Comparison of ENCODE assay signal across 12 cellular contexts in genomic region chr15:42577514-42578031, GRCh38. TPM values are rescaled to one million over a fixed set of nuclear protein-coding genes. Genes with fewer than 3 reads are reported as not detected.
DNase-seq lines count a peak whose midpoint lies in the region; ATAC-seq and TF ChIP-seq lines count a peak whose summit lies in the region.
"Had no signal": no experiment of that assay in that cellular context is flagged by ENCODE, and none has a peak within 500 bp of the region (broad histone marks: within the 10 kb centered on the region; RNA-seq: fewer than 3 reads in every experiment).

No MANE protein-coding gene starts in this region.

- peaks cover 14% of the 10 kb centered on the region in 2 donors for H3K27me3 Mint-ChIP-seq in T-cell
- peaks cover 76% of the 10 kb centered on the region for H3K27me3 Mint-ChIP-seq in progenitor cell of endocrine pancreas

- POLR2A ChIA-PET in T-cell (lab: Charles Lee), result interaction anchor here in 1 of 2 donors (0.6 kb wide), 1 partner anchor 35 kb away, joined by 3 read pairs; no protein-coding TSS in a partner anchor

- H3K4me3 Mint-ChIP-seq in T-cell (peak overlapping the region in 2 of 3 donors; percentile 22 to 88), progenitor cell of endocrine pancreas (ENCODE audit: low read depth) (no peak overlapping the region)

- no peak overlapping the region for H3K27ac Mint-ChIP-seq in T-cell
- H3K27ac Mint-ChIP-seq in progenitor cell of endocrine pancreas, result no peak overlapping the region

- H3K9me3 ChIP-seq in heart left ventricle (no peaks in the 10 kb centered on the region), tibial nerve (no peaks in the 10 kb centered on the region), right lobe of liver (no peaks in the 10 kb centered on the region)
- H3K9me3 ChIP-seq: adrenal gland, testis had no signal

- no peaks in the 10 kb centered on the region for H3K27me3 ChIP-seq in heart left ventricle
- H3K27me3 ChIP-seq in tibial nerve, result no peaks in the 10 kb centered on the region
- no peaks in the 10 kb centered on the region for H3K27me3 ChIP-seq in right lobe of liver
- H3K27me3 ChIP-seq: adrenal gland, testis had no signal

- H3K36me3 ChIP-seq in heart left ventricle (no peaks in the 10 kb centered on the region), tibial nerve (no peaks in the 10 kb centered on the region), right lobe of liver (no peaks in the 10 kb centered on the region)
- H3K36me3 ChIP-seq: adrenal gland had no signal

- CTCF ChIA-PET in T-cell (lab: Charles Lee), result interaction anchor here in 1 of 2 donors (0.7 kb wide), 1 partner anchor 304 kb away, joined by 3 read pairs; no protein-coding TSS in a partner anchor

- no peaks in the 10 kb centered on the region for H3K9me3 Mint-ChIP-seq in T-cell
- H3K9me3 Mint-ChIP-seq in progenitor cell of endocrine pancreas (ENCODE audit: low read depth), result no peaks in the 10 kb centered on the region

- TF ChIP-seq POLR2A in heart left ventricle (IDR thresholded peaks at IDR 0.05) (no peak), tibial nerve (IDR thresholded peaks at IDR 0.05) (no peak), right lobe of liver (IDR thresholded peaks at IDR 0.05) (no peak)

- H3K4me3 ChIP-seq in heart left ventricle (peak overlapping the region in 8 of 12 donors; percentile 68 to 95 (median 86)), fibroblast of villous mesenchyme (ENCODE audit: low read depth, low read length) (no peak overlapping the region), tibial nerve (peak overlapping the region in 1 of 4 donors; percentile 98), right lobe of liver (no peak overlapping the region)
- H3K4me3 ChIP-seq: adrenal gland, skin epidermis, testis had no signal

- no peaks in the 10 kb centered on the region for H3K36me3 Mint-ChIP-seq in T-cell
- H3K36me3 Mint-ChIP-seq in progenitor cell of endocrine pancreas (ENCODE audit: insufficient read depth), result no peaks in the 10 kb centered on the region

- no peak for ATAC-seq in heart left ventricle
- ATAC-seq in left ventricle myocardium superior, result no peak
- no peak for ATAC-seq in T-cell (replicated peaks in 1 of 4)
- no peak for ATAC-seq in right lobe of liver

- peaks cover 7 to 70% (median 42%) of the 10 kb centered on the region in 12 donors for H3K4me1 ChIP-seq in heart left ventricle
- H3K4me1 ChIP-seq in tibial nerve, result peaks cover 0 to 71% (median 27%) of the 10 kb centered on the region in 4 donors
- H3K4me1 ChIP-seq in right lobe of liver, result peaks cover 0 to 8% (median 2%) of the 10 kb centered on the region in 4 donors

- WGBS in heart left ventricle, 4 donors, result 26 to 53% (median 38%) methylated on average over 1 of the region's 1 CpG
- 10 to 11% methylated on average over 1 of the region's 1 CpG for WGBS in tibial nerve, 2 donors
- WGBS in right lobe of liver (ENCODE audit: insufficient coverage, low coverage, low lambda C conversion rate, missing lambda C conversion rate), result 33% methylated on average over 1 of the region's 1 CpG

- TF ChIP-seq CTCF in heart left ventricle (IDR thresholded peaks at IDR 0.05), result no peak
- TF ChIP-seq CTCF in fibroblast of villous mesenchyme (IDR thresholded peaks at IDR 0.05; ENCODE audit: insufficient read depth, low read depth, low read length), result no peak
- TF ChIP-seq CTCF in tibial nerve (IDR thresholded peaks at IDR 0.05), result no peak
- TF ChIP-seq CTCF in progenitor cell of endocrine pancreas (IDR thresholded peaks at IDR 0.05; ENCODE audit: unreplicated experiment), result no peak
- no peak for TF ChIP-seq CTCF in right lobe of liver (IDR thresholded peaks at IDR 0.05)

- peak in 1 of 2 donors; percentile 43 for TF ChIP-seq EP300 in tibial nerve (IDR thresholded peaks at IDR 0.05)

- H3K4me1 Mint-ChIP-seq in T-cell, result peaks cover 31 to 40% (median 36%) of the 10 kb centered on the region in 3 donors
- H3K4me1 Mint-ChIP-seq in progenitor cell of endocrine pancreas (ENCODE audit: low read depth), result peaks cover 5% of the 10 kb centered on the region

- H3K27ac ChIP-seq in heart left ventricle (peak overlapping the region in 9 of 12 donors; percentile 8 to 95 (median 36)), tibial nerve (peak overlapping the region; percentile 46 to 97 (median 92)), right lobe of liver (no peak overlapping the region)

- DNase-seq in heart left ventricle (peak in 2 of 5 donors; percentile 12 to 29), left ventricle myocardium superior (no peak), T-cell (no peak), fibroblast of villous mesenchyme (ENCODE audit: low read depth) (peak; percentile 28), tibial nerve (ENCODE audit: low spot score in 2 of 2) (peak in 1 of 2 donors; percentile 54), progenitor cell of endocrine pancreas (ENCODE audit: low spot score, unreplicated experiment) (no peak), NCI-H187 (lab: John Stamatoyannopoulos, UW) (no peak), right lobe of liver (no peak)
- DNase-seq: NCI-H2081, testis had no signal

- intact Hi-C loops in heart left ventricle (cut with DNase I), result loop anchor here in 5 of 10 donors (5.0 to 10.0 kb wide), 5 partner anchors 67 to 305 kb away; partner anchors contain the start of genes GANC (in 1 of the 5) and TMEM87A (in 1 of the 5)
- intact Hi-C loops in left ventricle myocardium superior (cut with micrococcal nuclease), result no loop called here
- intact Hi-C loops in right lobe of liver (cut with DNase I), result no loop called here

RNA-seq across cellular contexts. Expression of gene STARD9, which starts 2.2 kb away (rescaled TPM):
- total RNA-seq in heart left ventricle (10 to 100 TPM in 1 of 9 donors, 1 to 10 TPM in 8; 4.3 to 10.3 (median 8.0) TPM), left ventricle myocardium superior (6.9 TPM), T-cell (10 to 100 TPM in 2 of 5 donors, 1 to 10 TPM in 3; 6.6 to 10.6 (median 8.8) TPM), fibroblast of villous mesenchyme (9.1 and 11.0 TPM in 2 replicates), tibial nerve (10 to 100 TPM; 66.6 to 95.1 (median 80.3) TPM), progenitor cell of endocrine pancreas (1.8 and 2.5 TPM in 2 replicates), right lobe of liver (1 to 10 TPM in 5 of 6 experiments, under 1 TPM in 1; 0.70 to 3.1 (median 1.5) TPM)
- 10 to 100 TPM in 1 of 2 donors, 1 to 10 TPM in 1; 3.7 to 11.1 TPM for polyA plus RNA-seq in heart left ventricle

RNA-seq across cellular contexts. Expression of gene HAUS2, which starts 28.9 kb away (rescaled TPM):
- total RNA-seq in heart left ventricle (10 to 100 TPM; 10.5 to 27.8 (median 13.7) TPM), left ventricle myocardium superior (12.2 TPM), T-cell (10 to 100 TPM; 13.1 to 21.8 (median 16.8) TPM), fibroblast of villous mesenchyme (25.9 and 26.7 TPM in 2 replicates), tibial nerve (10 to 100 TPM; 17.1 to 29.1 (median 24.2) TPM), progenitor cell of endocrine pancreas (22.0 and 24.2 TPM in 2 replicates), right lobe of liver (10 to 100 TPM in 3 of 6 experiments, 1 to 10 TPM in 3; 5.8 to 19.5 (median 8.6) TPM)
- 10 to 100 TPM in 1 of 2 donors, 1 to 10 TPM in 1; 8.6 to 18.9 TPM for polyA plus RNA-seq in heart left ventricle

RNA-seq across cellular contexts. Expression of gene LRRC57, which starts 29.0 kb away (rescaled TPM):
- 10 to 100 TPM; 10.6 to 25.9 (median 20.0) TPM for total RNA-seq in heart left ventricle
- 10 to 100 TPM in 1 of 2 donors, 1 to 10 TPM in 1; 5.2 to 13.7 TPM for polyA plus RNA-seq in heart left ventricle
- 14.0 TPM for total RNA-seq in left ventricle myocardium superior
- 10 to 100 TPM; 13.4 to 24.6 (median 18.4) TPM for total RNA-seq in T-cell
- 13.5 and 19.9 TPM in 2 replicates for total RNA-seq in fibroblast of villous mesenchyme
- 10 to 100 TPM; 16.1 to 29.5 (median 21.6) TPM for total RNA-seq in tibial nerve
- total RNA-seq in progenitor cell of endocrine pancreas, result 27.0 and 27.6 TPM in 2 replicates
- 10 to 100 TPM in 3 of 6 experiments, 1 to 10 TPM in 3; 8.5 to 10.8 (median 10.1) TPM for total RNA-seq in right lobe of liver

Comparison
In these comparisons a context has a peak if more than half of its experiments do, and no peak if none do; other contexts are left out.
1. H3K27ac ChIP-seq: peak in heart left ventricle (9 of 12) and tibial nerve (4 of 4); none in right lobe of liver (0 of 3).
2. H3K4me3 ChIP-seq: peak in heart left ventricle (8 of 12); none in fibroblast of villous mesenchyme (single experiment) and right lobe of liver (0 of 3).